In the genomic region with DNA sequence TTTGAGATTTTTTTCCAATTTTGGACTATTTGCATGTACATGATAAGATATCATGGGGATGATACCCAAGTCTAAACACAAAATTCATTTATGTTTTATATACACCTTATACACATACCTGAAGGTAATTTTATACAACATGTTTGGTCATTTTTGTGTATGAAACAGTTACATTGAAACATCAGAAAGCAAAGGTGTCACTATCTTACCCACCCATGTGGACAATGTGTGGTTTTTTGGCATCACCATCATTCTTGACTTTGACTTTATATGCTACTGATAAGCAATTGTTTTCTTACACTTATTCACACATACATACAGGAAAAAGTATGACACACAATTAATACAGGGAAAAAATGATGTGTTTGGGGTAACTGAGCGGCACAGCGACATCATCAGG, we compare ENCODE assay signal across 26 cellular contexts.
"Had no signal": no experiment of that assay in that cellular context is flagged by ENCODE, and none has a peak within 500 bp of the region (broad histone marks: within the 10 kb centered on the region; RNA-seq: fewer than 3 reads in every experiment).

No MANE protein-coding gene starts in this region.

- FAIRE-seq: endometrium, islet of Langerhans, keratinocyte had no signal

- H3K4me3 ChIP-seq: colonic mucosa, esophagus squamous epithelium, gastrocnemius medialis, heart right ventricle, left lung, lower lobe of right lung, mucosa of descending colon had no signal

- H3K36me3 ChIP-seq: colonic mucosa, esophagus squamous epithelium, gastrocnemius medialis, heart right ventricle, left lung, lower lobe of right lung had no signal

- ATAC-seq: effector memory CD8-positive, alpha-beta T cell; esophagus mucosa; gastrocnemius medialis; heart right ventricle; left cardiac atrium; left lung; left ventricle myocardium superior; lower lobe of right lung; mucosa of descending colon had no signal

- H3K27ac ChIP-seq: colonic mucosa, epithelial cell of prostate, esophagus squamous epithelium, gastrocnemius medialis, heart right ventricle, left lung, lower lobe of right lung had no signal

- H3K27me3 ChIP-seq: colonic mucosa, gastrocnemius medialis, heart right ventricle, left lung had no signal

- DNase-seq: colonic mucosa; cortex of kidney; effector CD8-positive, alpha-beta T cell; effector memory CD8-positive, alpha-beta T cell; endodermal cell; erythroblast; esophagus squamous epithelium; foreskin fibroblast; foreskin melanocyte; gastrocnemius medialis; glutamatergic neuron; head of caudate nucleus; heart right ventricle; hippocampal formation; left cardiac atrium; left lung; left ventricle myocardium superior; lower lobe of right lung; mesenchymal stem cell; mucosa of descending colon; naive B cell had no signal

- H3K4me1 ChIP-seq: colonic mucosa, esophagus squamous epithelium, gastrocnemius medialis, left lung, lower lobe of right lung had no signal

- H3K9me3 ChIP-seq: colonic mucosa, esophagus squamous epithelium, gastrocnemius medialis, left lung, lower lobe of right lung, mucosa of descending colon had no signal
